ENCODE assay signal across 1 cellular context in the genomic region with DNA sequence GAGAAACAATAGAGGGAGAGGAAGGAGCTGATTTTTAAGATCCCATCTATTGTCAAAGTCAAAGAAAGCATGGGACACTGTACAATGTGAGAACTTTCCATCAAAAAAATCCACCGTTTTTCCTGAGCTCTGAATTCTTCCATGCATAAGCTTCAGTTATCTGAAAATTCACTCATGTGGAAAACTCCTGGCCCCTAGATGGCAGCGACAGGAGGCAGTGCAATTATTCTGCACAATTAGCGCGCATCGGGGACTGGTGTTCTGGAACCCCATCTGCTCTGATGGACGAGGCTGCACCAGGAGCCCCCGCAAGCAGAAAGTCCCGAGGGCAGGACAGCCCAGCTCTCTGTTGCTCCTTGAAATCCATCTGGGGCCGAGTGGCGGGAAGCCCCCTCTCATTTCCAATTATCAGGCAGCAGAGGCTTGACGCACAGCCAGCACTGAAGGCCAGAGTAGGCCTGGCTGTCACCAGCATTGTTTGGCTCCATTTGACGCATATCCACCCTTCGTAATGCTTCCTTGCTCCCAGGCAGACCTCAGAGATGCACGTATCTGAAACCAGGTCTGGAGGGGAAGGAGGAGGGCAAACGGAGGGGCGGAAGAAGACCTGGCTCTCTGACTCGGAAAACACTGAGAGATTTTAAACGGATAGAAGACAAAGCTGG.
TF ChIP-seq lines count a peak whose summit lies in the region.

No MANE protein-coding gene starts in this region.

TF ChIP-seq in GM23338, 12 proteins besides CTCF, POLR2A, EP300 and RAD21 (continued from another document):
- TF ChIP-seq, protein P1, sequence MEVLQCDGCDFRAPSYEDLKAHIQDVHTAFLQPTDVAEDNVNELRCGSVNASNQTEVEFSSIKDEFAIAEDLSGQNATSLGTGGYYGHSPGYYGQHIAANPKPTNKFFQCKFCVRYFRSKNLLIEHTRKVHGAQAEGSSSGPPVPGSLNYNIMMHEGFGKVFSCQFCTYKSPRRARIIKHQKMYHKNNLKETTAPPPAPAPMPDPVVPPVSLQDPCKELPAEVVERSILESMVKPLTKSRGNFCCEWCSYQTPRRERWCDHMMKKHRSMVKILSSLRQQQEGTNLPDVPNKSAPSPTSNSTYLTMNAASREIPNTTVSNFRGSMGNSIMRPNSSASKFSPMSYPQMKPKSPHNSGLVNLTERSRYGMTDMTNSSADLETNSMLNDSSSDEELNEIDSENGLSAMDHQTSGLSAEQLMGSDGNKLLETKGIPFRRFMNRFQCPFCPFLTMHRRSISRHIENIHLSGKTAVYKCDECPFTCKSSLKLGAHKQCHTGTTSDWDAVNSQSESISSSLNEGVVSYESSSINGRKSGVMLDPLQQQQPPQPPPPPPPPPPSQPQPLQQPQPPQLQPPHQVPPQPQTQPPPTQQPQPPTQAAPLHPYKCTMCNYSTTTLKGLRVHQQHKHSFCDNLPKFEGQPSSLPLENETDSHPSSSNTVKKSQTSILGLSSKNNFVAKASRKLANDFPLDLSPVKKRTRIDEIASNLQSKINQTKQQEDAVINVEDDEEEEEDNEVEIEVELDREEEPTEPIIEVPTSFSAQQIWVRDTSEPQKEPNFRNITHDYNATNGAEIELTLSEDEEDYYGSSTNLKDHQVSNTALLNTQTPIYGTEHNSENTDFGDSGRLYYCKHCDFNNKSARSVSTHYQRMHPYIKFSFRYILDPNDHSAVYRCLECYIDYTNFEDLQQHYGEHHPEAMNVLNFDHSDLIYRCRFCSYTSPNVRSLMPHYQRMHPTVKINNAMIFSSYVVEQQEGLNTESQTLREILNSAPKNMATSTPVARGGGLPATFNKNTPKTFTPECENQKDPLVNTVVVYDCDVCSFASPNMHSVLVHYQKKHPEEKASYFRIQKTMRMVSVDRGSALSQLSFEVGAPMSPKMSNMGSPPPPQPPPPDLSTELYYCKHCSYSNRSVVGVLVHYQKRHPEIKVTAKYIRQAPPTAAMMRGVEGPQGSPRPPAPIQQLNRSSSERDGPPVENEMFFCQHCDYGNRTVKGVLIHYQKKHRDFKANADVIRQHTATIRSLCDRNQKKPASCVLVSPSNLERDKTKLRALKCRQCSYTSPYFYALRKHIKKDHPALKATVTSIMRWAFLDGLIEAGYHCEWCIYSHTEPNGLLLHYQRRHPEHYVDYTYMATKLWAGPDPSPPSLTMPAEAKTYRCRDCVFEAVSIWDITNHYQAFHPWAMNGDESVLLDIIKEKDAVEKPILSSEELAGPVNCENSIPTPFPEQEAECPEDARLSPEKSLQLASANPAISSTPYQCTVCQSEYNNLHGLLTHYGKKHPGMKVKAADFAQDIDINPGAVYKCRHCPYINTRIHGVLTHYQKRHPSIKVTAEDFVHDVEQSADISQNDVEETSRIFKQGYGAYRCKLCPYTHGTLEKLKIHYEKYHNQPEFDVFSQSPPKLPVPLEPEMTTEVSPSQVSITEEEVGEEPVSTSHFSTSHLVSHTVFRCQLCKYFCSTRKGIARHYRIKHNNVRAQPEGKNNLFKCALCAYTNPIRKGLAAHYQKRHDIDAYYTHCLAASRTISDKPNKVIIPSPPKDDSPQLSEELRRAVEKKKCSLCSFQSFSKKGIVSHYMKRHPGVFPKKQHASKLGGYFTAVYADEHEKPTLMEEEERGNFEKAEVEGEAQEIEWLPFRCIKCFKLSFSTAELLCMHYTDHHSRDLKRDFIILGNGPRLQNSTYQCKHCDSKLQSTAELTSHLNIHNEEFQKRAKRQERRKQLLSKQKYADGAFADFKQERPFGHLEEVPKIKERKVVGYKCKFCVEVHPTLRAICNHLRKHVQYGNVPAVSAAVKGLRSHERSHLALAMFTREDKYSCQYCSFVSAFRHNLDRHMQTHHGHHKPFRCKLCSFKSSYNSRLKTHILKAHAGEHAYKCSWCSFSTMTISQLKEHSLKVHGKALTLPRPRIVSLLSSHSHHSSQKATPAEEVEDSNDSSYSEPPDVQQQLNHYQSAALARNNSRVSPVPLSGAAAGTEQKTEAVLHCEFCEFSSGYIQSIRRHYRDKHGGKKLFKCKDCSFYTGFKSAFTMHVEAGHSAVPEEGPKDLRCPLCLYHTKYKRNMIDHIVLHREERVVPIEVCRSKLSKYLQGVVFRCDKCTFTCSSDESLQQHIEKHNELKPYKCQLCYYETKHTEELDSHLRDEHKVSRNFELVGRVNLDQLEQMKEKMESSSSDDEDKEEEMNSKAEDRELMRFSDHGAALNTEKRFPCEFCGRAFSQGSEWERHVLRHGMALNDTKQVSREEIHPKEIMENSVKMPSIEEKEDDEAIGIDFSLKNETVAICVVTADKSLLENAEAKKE (CRISPR knock-in tag; IDR thresholded peaks at IDR 0.05): no peak
- TF ChIP-seq, protein P2, sequence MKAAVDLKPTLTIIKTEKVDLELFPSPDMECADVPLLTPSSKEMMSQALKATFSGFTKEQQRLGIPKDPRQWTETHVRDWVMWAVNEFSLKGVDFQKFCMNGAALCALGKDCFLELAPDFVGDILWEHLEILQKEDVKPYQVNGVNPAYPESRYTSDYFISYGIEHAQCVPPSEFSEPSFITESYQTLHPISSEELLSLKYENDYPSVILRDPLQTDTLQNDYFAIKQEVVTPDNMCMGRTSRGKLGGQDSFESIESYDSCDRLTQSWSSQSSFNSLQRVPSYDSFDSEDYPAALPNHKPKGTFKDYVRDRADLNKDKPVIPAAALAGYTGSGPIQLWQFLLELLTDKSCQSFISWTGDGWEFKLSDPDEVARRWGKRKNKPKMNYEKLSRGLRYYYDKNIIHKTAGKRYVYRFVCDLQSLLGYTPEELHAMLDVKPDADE (IDR thresholded peaks at IDR 0.05): no peak
- TF ChIP-seq CREB1 (CRISPR knock-in tag; IDR thresholded peaks at IDR 0.05; ENCODE audit: low read depth): no peak
TF ChIP-seq in GM23338: peak in this region for 0.
